Comparison of ENCODE assay signal across 28 cellular contexts in the genomic region with DNA sequence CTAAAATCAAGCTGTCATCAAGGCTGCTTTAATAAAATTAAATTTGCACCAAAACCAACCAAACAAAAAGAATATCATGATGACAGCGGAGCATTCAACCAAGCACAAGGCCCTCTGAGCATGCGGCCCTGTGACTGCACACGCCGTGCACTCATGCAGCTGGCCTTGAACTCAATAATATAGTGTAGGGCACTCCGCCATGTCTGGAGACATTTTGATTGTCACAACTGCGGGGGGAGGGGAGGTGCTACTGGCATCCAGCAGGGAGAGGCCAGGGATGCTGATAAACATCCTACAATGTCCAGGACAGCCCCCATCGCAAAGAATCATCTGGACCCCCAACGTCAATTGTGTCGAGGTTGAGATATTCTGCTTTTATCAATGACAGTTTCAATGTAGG. TPM values are rescaled to one million over a fixed set of nuclear protein-coding genes. Genes with fewer than 3 reads are reported as not detected.
"Had no signal": no experiment of that assay in that cellular context is flagged by ENCODE, and none has a peak within 500 bp of the region (broad histone marks: within the 10 kb centered on the region; RNA-seq: fewer than 3 reads in every experiment).

No MANE protein-coding gene starts in this region.

- H3K9me3 Mint-ChIP-seq: activated naive CD4-positive, alpha-beta T cell treated with anti-CD3 and anti-CD28 coated beads, Interleukin-2, amount 10 ng/mL, durations not matched to agents 7 days and 5 days; activated naive CD8-positive, alpha-beta T cell treated with anti-CD3 and anti-CD28 coated beads, Interleukin-2, amount 10 ng/mL, durations not matched to agents 7 days and 5 days; activated T-cell treated with anti-CD3 and anti-CD28 coated beads, Interleukin-2, amount 50 U/mL, for 24 hours; endodermal cell; naive thymus-derived CD8-positive, alpha-beta T cell had no signal

- H3K36me3 Mint-ChIP-seq: activated naive CD4-positive, alpha-beta T cell treated with anti-CD3 and anti-CD28 coated beads, Interleukin-2, amount 10 ng/mL, durations not matched to agents 7 days and 5 days; activated naive CD8-positive, alpha-beta T cell treated with anti-CD3 and anti-CD28 coated beads, Interleukin-2, amount 10 ng/mL, durations not matched to agents 7 days and 5 days had no signal

- H3K36me3 ChIP-seq: ascending aorta, brain microvascular endothelial cell, heart right ventricle, left lung, lower lobe of right lung, thoracic aorta, upper lobe of right lung, WERI-Rb-1 had no signal

- H3K4me3 Mint-ChIP-seq: activated naive CD4-positive, alpha-beta T cell treated with anti-CD3 and anti-CD28 coated beads, Interleukin-2, amount 10 ng/mL, durations not matched to agents 7 days and 5 days; activated naive CD8-positive, alpha-beta T cell treated with anti-CD3 and anti-CD28 coated beads, Interleukin-2, amount 10 ng/mL, durations not matched to agents 7 days and 5 days; activated T-cell treated with anti-CD3 and anti-CD28 coated beads, Interleukin-2, amount 50 U/mL, for 24 hours; endodermal cell; naive thymus-derived CD8-positive, alpha-beta T cell; T-helper 17 cell had no signal

- H3K4me3 ChIP-seq: ascending aorta, heart right ventricle, left lung, lower lobe of right lung, thoracic aorta, upper lobe of right lung had no signal

- H3K27me3 Mint-ChIP-seq: activated naive CD8-positive, alpha-beta T cell treated with anti-CD3 and anti-CD28 coated beads, Interleukin-2, amount 10 ng/mL, durations not matched to agents 7 days and 5 days; activated T-cell treated with anti-CD3 and anti-CD28 coated beads, Interleukin-2, amount 50 U/mL, for 24 hours had no signal

- H3K4me1 ChIP-seq: ascending aorta, heart right ventricle, left lung, lower lobe of right lung, upper lobe of right lung had no signal

- DNase-seq: activated CD4-positive, alpha-beta T cell treated with anti-CD3 and anti-CD28 coated beads for 48 hours; activated CD4-positive, alpha-beta T cell treated with anti-CD3 and anti-CD28 coated beads, Interleukin-2, amount 50 U/mL, for 48 hours; activated CD8-positive, alpha-beta memory T cell treated with anti-CD3 and anti-CD28 coated beads for 24 hours; activated CD8-positive, alpha-beta memory T cell treated with anti-CD3 and anti-CD28 coated beads, Interleukin-2, amount 50 U/mL, for 4 hours; activated gamma-delta T cell; activated naive CD4-positive, alpha-beta T cell treated with anti-CD3 and anti-CD28 coated beads, Interleukin-2, amount 10 ng/mL, durations not matched to agents 7 days and 5 days; activated naive CD8-positive, alpha-beta T cell treated with anti-CD3 and anti-CD28 coated beads, Interleukin-2, amount 10 ng/mL, durations not matched to agents 7 days and 5 days; activated T-cell treated with anti-CD3 and anti-CD28 coated beads, Interleukin-2, amount 50 U/mL, for 24 hours; brain microvascular endothelial cell; cortex of kidney; endodermal cell; foreskin fibroblast; heart right ventricle; left lung; lower lobe of right lung; mesenchymal stem cell; naive thymus-derived CD8-positive, alpha-beta T cell; right cardiac atrium; stimulated activated CD4-positive, alpha-beta T cell treated with anti-CD3 and anti-CD28 coated beads, Interleukin-2, amount 100 ng/mL, for 48 hours; stimulated activated naive CD8-positive, alpha-beta T cell treated with anti-CD3 and anti-CD28 coated beads, Interleukin-15, Interleukin-2, amounts not matched to agents 100 U/mL and 50 U/mL, for 24 hours; T-helper 17 cell; T1000; upper lobe of right lung had no signal

- ATAC-seq: activated CD4-positive, CD25-positive, alpha-beta regulatory T cell treated with anti-CD3 and anti-CD28 coated beads, Interleukin-2, amount 50 U/mL, for 24 hours; esophagus mucosa; heart right ventricle; left lung; lower lobe of right lung; naive thymus-derived CD8-positive, alpha-beta T cell; right cardiac atrium; stimulated activated naive CD8-positive, alpha-beta T cell treated with anti-CD3 and anti-CD28 coated beads, Interleukin-15, Interleukin-2, amounts not matched to agents 100 U/mL and 50 U/mL, for 24 hours; T-helper 17 cell; upper lobe of right lung had no signal

- H3K9me3 ChIP-seq: ascending aorta, heart right ventricle, left lung, lower lobe of right lung, thoracic aorta, upper lobe of right lung had no signal

- H3K27ac ChIP-seq: ascending aorta, brain microvascular endothelial cell, heart right ventricle, left lung, lower lobe of right lung, thoracic aorta, upper lobe of right lung, WERI-Rb-1 had no signal

- H3K4me1 Mint-ChIP-seq: activated naive CD4-positive, alpha-beta T cell treated with anti-CD3 and anti-CD28 coated beads, Interleukin-2, amount 10 ng/mL, durations not matched to agents 7 days and 5 days had no signal

- H3K27ac Mint-ChIP-seq: activated naive CD4-positive, alpha-beta T cell treated with anti-CD3 and anti-CD28 coated beads, Interleukin-2, amount 10 ng/mL, durations not matched to agents 7 days and 5 days; activated naive CD8-positive, alpha-beta T cell treated with anti-CD3 and anti-CD28 coated beads, Interleukin-2, amount 10 ng/mL, durations not matched to agents 7 days and 5 days; endodermal cell; naive thymus-derived CD8-positive, alpha-beta T cell; T-helper 17 cell had no signal

- H3K27me3 ChIP-seq: ascending aorta, brain microvascular endothelial cell, heart right ventricle, upper lobe of right lung had no signal

RNA-seq across cellular contexts. Expression of a gene that starts 54.6 kb away (rescaled TPM):
- total RNA-seq: activated naive CD8-positive, alpha-beta T cell treated with anti-CD3 and anti-CD28 coated beads, Interleukin-2, amount 10 ng/mL, durations not matched to agents 7 days and 5 days; lower lobe of right lung; upper lobe of right lung had no signal
- polyA plus RNA-seq: naive thymus-derived CD8-positive, alpha-beta T cell had no signal
